In genomic region chr4:17511041-17511949, GRCh38 we compare ENCODE assay signal across 8 cellular contexts. TPM values are rescaled to one million over a fixed set of nuclear protein-coding genes. Genes with fewer than 3 reads are reported as not detected.
DNase-seq lines count a peak whose midpoint lies in the region; ATAC-seq lines count a peak whose summit lies in the region.

No MANE protein-coding gene starts in this region.

- H3K14ac ChIP-seq in mesenchymal stem cell (ENCODE audit: low read length in 2 of 2), result peak overlapping the region in 1 of 2 experiments; percentile 2

- H4K91ac ChIP-seq in mesenchymal stem cell (ENCODE audit: low read length), result no peak overlapping the region

- peak overlapping the region; percentile 93 for H3K9ac ChIP-seq in mesenchymal stem cell (ENCODE audit: low read length)

- no peaks in the 10 kb centered on the region for H3K9me3 ChIP-seq in ectodermal cell (ENCODE audit: control insufficient read depth, low read length)
- no peaks in the 10 kb centered on the region for H3K9me3 ChIP-seq in mesenchymal stem cell (ENCODE audit: control insufficient read depth, low read length)

- no peak overlapping the region for H2AK5ac ChIP-seq in mesenchymal stem cell (ENCODE audit: low read length, severe bottlenecking)

- H3K27ac ChIP-seq in ectodermal cell (ENCODE audit: insufficient read depth, low read depth, low read length, poor library complexity, severe bottlenecking), result peak overlapping the region; percentile 66
- no peak overlapping the region for H3K27ac ChIP-seq in mesenchymal stem cell (ENCODE audit: low read length, poor library complexity, severe bottlenecking)

- no peak overlapping the region for H2BK5ac ChIP-seq in mesenchymal stem cell (ENCODE audit: low read depth, low read length, poor library complexity, severe bottlenecking)

- H3K4ac ChIP-seq in mesenchymal stem cell (ENCODE audit: low read depth in 1 of 2, low read length in 2 of 2), result peak overlapping the region in 1 of 2 experiments; percentile 64

- peaks cover 16% of the 10 kb centered on the region for H3K79me1 ChIP-seq in mesenchymal stem cell (replicated peaks; ENCODE audit: low read length, poor library complexity, severe bottlenecking)

- H2BK15ac ChIP-seq in mesenchymal stem cell (ENCODE audit: low read depth, poor library complexity, severe bottlenecking), result peak overlapping the region; percentile 88

- peak; percentile 33 for DNase-seq in GDM1 (lab: John Stamatoyannopoulos, UW)
- DNase-seq in HuH-7.5 (ENCODE audit: low spot score), result peak; percentile 47
- DNase-seq in activated CD4-positive, alpha-beta T cell treated with anti-CD3 and anti-CD28 coated beads for 48 hours, result peak; percentile 72
- DNase-seq in mesenchymal stem cell, result peak; percentile 61
- DNase-seq in stimulated activated CD8-positive, alpha-beta memory T cell treated with anti-CD3 and anti-CD28 coated beads, Interleukin-12 subunit alpha, Interleukin-12 subunit beta, amount 100 ng/mL, for 24 hours (ENCODE audit: extremely low read depth), result peak; percentile 23
- DNase-seq in NCI-H1694 treated with DMSO at 0.1 percent for 48 hours (lab: John Stamatoyannopoulos, UW), result no peak

- no peak overlapping the region for H2BK12ac ChIP-seq in mesenchymal stem cell (ENCODE audit: low read length in 2 of 2)

- H3K4me1 ChIP-seq in ectodermal cell (ENCODE audit: control insufficient read depth, insufficient read depth, low read length) (peaks cover 4% of the 10 kb centered on the region), mesenchymal stem cell (ENCODE audit: control insufficient read depth, insufficient read depth, low read depth, low read length) (peaks cover 8% of the 10 kb centered on the region)

- H3K23ac ChIP-seq in mesenchymal stem cell (ENCODE audit: low read length in 2 of 2), result no peak overlapping the region

- peak overlapping the region; percentile 74 for H3K4me3 ChIP-seq in ectodermal cell (ENCODE audit: insufficient read depth, low read depth, low read length)
- peak overlapping the region; percentile 74 to 87 for H3K4me3 ChIP-seq in mesenchymal stem cell (ENCODE audit: insufficient read depth in 1 of 2, low read depth in 1 of 2, low read length in 2 of 2)

- peak overlapping the region; percentile 67 for H4K8ac ChIP-seq in mesenchymal stem cell (ENCODE audit: low read length)

- peak; percentile 62 for ATAC-seq in GM21529 (IDR thresholded peaks at IDR 0.05; ENCODE audit: unreplicated experiment)

- peak overlapping the region; percentile 73 to 87 for H3K18ac ChIP-seq in mesenchymal stem cell (ENCODE audit: low read depth in 1 of 2, low read length in 2 of 2)

- peak overlapping the region; percentile 0 for H2AFZ ChIP-seq in mesenchymal stem cell (ENCODE audit: low read depth, low read length)

- no peak overlapping the region for H2BK120ac ChIP-seq in mesenchymal stem cell (ENCODE audit: low read depth, low read length)

- H3K36me3 ChIP-seq in ectodermal cell (ENCODE audit: control insufficient read depth, insufficient read depth, low read length), result peaks cover 5% of the 10 kb centered on the region
- peaks cover 8 to 37% of the 10 kb centered on the region in 2 experiments for H3K36me3 ChIP-seq in mesenchymal stem cell (ENCODE audit: control insufficient read depth in 1 of 2, insufficient read depth in 2 of 2, low read depth in 1 of 2, low read length in 2 of 2)

- 4% methylated on average over 44 of the region's 44 CpGs for WGBS in ectodermal cell, 2 experiments
- WGBS in mesenchymal stem cell, result under 1% methylated on average over 40 of the region's 44 CpGs

- peak overlapping the region; percentile 87 for H3K4me2 ChIP-seq in mesenchymal stem cell (ENCODE audit: low read length, poor library complexity, severe bottlenecking)

- H3K27me3 ChIP-seq in ectodermal cell (ENCODE audit: control insufficient read depth, insufficient read depth, low read length, poor library complexity, severe bottlenecking) (peaks cover 7% of the 10 kb centered on the region), mesenchymal stem cell (ENCODE audit: control insufficient read depth in 1 of 2, insufficient read depth in 1 of 2, low read length in 2 of 2) (peaks cover 8 to 10% of the 10 kb centered on the region in 2 experiments)

RNA-seq across cellular contexts. Expression of gene QDPR, which starts 0.6 kb away (rescaled TPM):
- 37.3 TPM for polyA plus RNA-seq in ectodermal cell (2013, experiment 1 of 4)
- polyA plus RNA-seq in ectodermal cell (2013, experiment 2 of 4), result 43.1 TPM
- polyA plus RNA-seq in ectodermal cell (2013, experiment 3 of 4), result 34.0 TPM
- polyA plus RNA-seq in ectodermal cell (2013, experiment 4 of 4), result 33.8 TPM
- 33.0 TPM for polyA plus RNA-seq in mesenchymal stem cell (2013, experiment 1 of 2)
- polyA plus RNA-seq in mesenchymal stem cell (2013, experiment 2 of 2), result 35.2 TPM

RNA-seq across cellular contexts. Expression of gene CLRN2, which starts 3.7 kb away (rescaled TPM):
- polyA plus RNA-seq in ectodermal cell (2013, experiment 1 of 4), result not detected
- polyA plus RNA-seq in ectodermal cell (2013, experiment 2 of 4), result not detected
- polyA plus RNA-seq in ectodermal cell (2013, experiment 3 of 4), result not detected
- not detected for polyA plus RNA-seq in ectodermal cell (2013, experiment 4 of 4)
- not detected for polyA plus RNA-seq in mesenchymal stem cell (2013, experiment 1 of 2)
- polyA plus RNA-seq in mesenchymal stem cell (2013, experiment 2 of 2), result not detected
